Comparison of ENCODE assay signal across 23 cellular contexts in the genomic region with DNA sequence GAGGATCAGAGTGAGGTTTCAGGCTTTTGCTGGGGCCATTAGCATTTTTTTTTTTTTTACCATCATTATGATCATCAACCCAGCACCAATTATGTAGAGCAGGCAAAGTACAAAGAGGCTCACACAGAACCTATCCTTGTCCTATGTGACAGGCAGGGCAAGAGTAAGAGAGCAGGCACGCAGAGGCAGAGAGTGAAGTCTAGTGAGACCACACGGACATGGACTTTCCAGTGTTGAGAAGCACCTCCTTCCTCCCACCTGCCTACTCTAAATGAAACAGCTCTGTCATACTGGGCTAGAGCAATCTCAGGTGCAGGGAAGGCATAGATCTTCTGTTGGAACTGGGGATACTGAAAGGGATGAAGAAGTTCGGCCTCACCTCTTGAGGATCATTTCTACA.
A peak's percentile ranks its signal among the peaks of the same experiment; 100 is the strongest.
DNase-seq lines count a peak whose midpoint lies in the region; ATAC-seq and TF ChIP-seq lines count a peak whose summit lies in the region.
"Had no signal": no experiment of that assay in that cellular context is flagged by ENCODE, and none has a peak within 500 bp of the region (broad histone marks: within the 10 kb centered on the region; RNA-seq: fewer than 3 reads in every experiment).

No MANE protein-coding gene starts in this region.

- H3K27ac ChIP-seq in Karpas-422 (ENCODE audit: low read length) (no peak overlapping the region), neural cell (ENCODE audit: low read length) (peak overlapping the region; percentile 57), neural progenitor cell (no peak overlapping the region)
- H3K27ac ChIP-seq: BLaER1 had no signal

- no peak for TF ChIP-seq CTCF in brain (conservative IDR thresholded peaks at IDR 0.05)
- TF ChIP-seq CTCF in neural cell (IDR thresholded peaks at IDR 0.05; ENCODE audit: poor library complexity, severe bottlenecking) = no peak
- TF ChIP-seq CTCF in neural progenitor cell (IDR thresholded peaks at IDR 0.05) = no peak

- ATAC-seq in stimulated activated naive CD8-positive, alpha-beta T cell treated with anti-CD3 and anti-CD28 coated beads, Interleukin-15, amount 100 ng/mL, for 72 hours = peak; percentile 12
- no peak for ATAC-seq in stimulated activated naive CD8-positive, alpha-beta T cell treated with anti-CD3 and anti-CD28 coated beads, Interleukin-15, Interleukin-2, amounts not matched to agents 100 U/mL and 50 U/mL, for 24 hours

- H3K4me1 Mint-ChIP-seq in stimulated activated naive CD8-positive, alpha-beta T cell treated with anti-CD3 and anti-CD28 coated beads, Interleukin-15, amount 100 ng/mL, for 72 hours = no peaks in the 10 kb centered on the region
- H3K4me1 Mint-ChIP-seq in brain = peaks cover 79% of the 10 kb centered on the region
- H3K4me1 Mint-ChIP-seq in neural progenitor cell = peaks cover 30% of the 10 kb centered on the region
- H3K4me1 Mint-ChIP-seq: CD14-positive monocyte; CD4-positive, CD25-positive, alpha-beta regulatory T cell; CD8-positive, alpha-beta memory T cell had no signal

- no peaks in the 10 kb centered on the region for H3K36me3 Mint-ChIP-seq in brain
- H3K36me3 Mint-ChIP-seq in neural progenitor cell = no peaks in the 10 kb centered on the region
- H3K36me3 Mint-ChIP-seq: CD14-positive monocyte; CD4-positive, alpha-beta memory T cell; CD4-positive, CD25-positive, alpha-beta regulatory T cell; CD8-positive, alpha-beta memory T cell had no signal

- H3K36me3 ChIP-seq in Karpas-422 (ENCODE audit: insufficient read depth, low read length) (no peaks in the 10 kb centered on the region), neural cell (ENCODE audit: insufficient read depth, low read length) (no peaks in the 10 kb centered on the region), neural progenitor cell (no peaks in the 10 kb centered on the region)
- H3K36me3 ChIP-seq: BE2C, BLaER1 had no signal

- H3K4me3 ChIP-seq in Karpas-422 (ENCODE audit: low read length) = no peak overlapping the region
- no peak overlapping the region for H3K4me3 ChIP-seq in neural cell (ENCODE audit: low read length)
- no peak overlapping the region for H3K4me3 ChIP-seq in neural progenitor cell
- H3K4me3 ChIP-seq: BLaER1 had no signal

- no peaks in the 10 kb centered on the region for H3K27me3 ChIP-seq in Karpas-422 (ENCODE audit: low read length)
- H3K27me3 ChIP-seq in neural cell (ENCODE audit: insufficient read depth, low read depth, low read length) = no peaks in the 10 kb centered on the region
- no peaks in the 10 kb centered on the region for H3K27me3 ChIP-seq in neural progenitor cell
- H3K27me3 ChIP-seq: BLaER1 had no signal

- peaks cover 22% of the 10 kb centered on the region for H3K27me3 Mint-ChIP-seq in stimulated activated naive CD8-positive, alpha-beta T cell treated with anti-CD3 and anti-CD28 coated beads, Interleukin-15, amount 100 ng/mL, for 72 hours
- H3K27me3 Mint-ChIP-seq in brain (peaks cover 3% of the 10 kb centered on the region), neural progenitor cell (ENCODE audit: insufficient read depth, low read depth) (peaks cover 5% of the 10 kb centered on the region)

- H3K9me3 ChIP-seq in Karpas-422 (ENCODE audit: low read length) (no peaks in the 10 kb centered on the region), neural cell (ENCODE audit: low read length) (no peaks in the 10 kb centered on the region), neural progenitor cell (ENCODE audit: low read depth) (no peaks in the 10 kb centered on the region)
- H3K9me3 ChIP-seq: BE2C, BLaER1, Caco-2 had no signal

- TF ChIP-seq EP300 in neural cell (conservative IDR thresholded peaks at IDR 0.05; ENCODE audit: poor library complexity, severe bottlenecking) = no peak

- no peak overlapping the region for H3K4me3 Mint-ChIP-seq in stimulated activated naive CD8-positive, alpha-beta T cell treated with anti-CD3 and anti-CD28 coated beads, Interleukin-15, amount 100 ng/mL, for 72 hours
- H3K4me3 Mint-ChIP-seq in brain (no peak overlapping the region), neural progenitor cell (no peak overlapping the region)
- H3K4me3 Mint-ChIP-seq: CD14-positive monocyte; CD4-positive, alpha-beta memory T cell; CD4-positive, CD25-positive, alpha-beta regulatory T cell; CD8-positive, alpha-beta memory T cell had no signal

- H3K4me2 ChIP-seq in Karpas-422 (ENCODE audit: low read depth, low read length, poor library complexity, severe bottlenecking) (no peak overlapping the region), neural cell (ENCODE audit: low read length) (no peak overlapping the region), neural progenitor cell (no peak overlapping the region)
- H3K4me2 ChIP-seq: BLaER1 had no signal

- H3K9ac ChIP-seq in Karpas-422 (ENCODE audit: low read length) (no peak overlapping the region), neural cell (ENCODE audit: low read length) (no peak overlapping the region), neural progenitor cell (no peak overlapping the region)
- H3K9ac ChIP-seq: BLaER1 had no signal

- no peak for TF ChIP-seq RAD21 in neural cell (conservative IDR thresholded peaks at IDR 0.05)

- H3K9me2 ChIP-seq in Karpas-422 (replicated peaks; ENCODE audit: insufficient read depth, low read length) = no peaks in the 10 kb centered on the region
- H3K9me2 ChIP-seq in neural cell (ENCODE audit: insufficient read depth, low read length) = no peaks in the 10 kb centered on the region

- DNase-seq in stimulated activated naive CD8-positive, alpha-beta T cell treated with anti-CD3 and anti-CD28 coated beads, Interleukin-15, amount 100 ng/mL, for 72 hours = no peak
- DNase-seq in stimulated activated naive CD8-positive, alpha-beta T cell treated with anti-CD3 and anti-CD28 coated beads, Interleukin-15, Interleukin-2, amounts not matched to agents 100 U/mL and 50 U/mL, for 24 hours = no peak
- no peak for DNase-seq in Karpas-422
- DNase-seq in neural progenitor cell (ENCODE audit: low spot score) = no peak
- DNase-seq in DMS114 treated with DMSO at 0.1 percent for 48 hours (lab: John Stamatoyannopoulos, UW; ENCODE audit: unreplicated experiment) = no peak
- no peak for DNase-seq in globus pallidus (ENCODE audit: low spot score)
- DNase-seq: 8988T; ACHN; BE2C; C1 segment of cervical spinal cord; Caco-2; Calu3; CD4-positive, alpha-beta memory T cell; CD4-positive, CD25-positive, alpha-beta regulatory T cell; CD8-positive, alpha-beta memory T cell; DMS153; DMS53; DMS79 treated with DMSO at 0.1 percent for 48 hours; GF-D8 had no signal

- H3K9me3 Mint-ChIP-seq in stimulated activated naive CD8-positive, alpha-beta T cell treated with anti-CD3 and anti-CD28 coated beads, Interleukin-15, amount 100 ng/mL, for 72 hours = no peaks in the 10 kb centered on the region
- no peaks in the 10 kb centered on the region for H3K9me3 Mint-ChIP-seq in brain
- H3K9me3 Mint-ChIP-seq in neural progenitor cell = peaks cover 4% of the 10 kb centered on the region
- H3K9me3 Mint-ChIP-seq: CD14-positive monocyte; CD4-positive, alpha-beta memory T cell had no signal

- H3K4me1 ChIP-seq in Karpas-422 (ENCODE audit: low read length) (peaks cover 30% of the 10 kb centered on the region), neural progenitor cell (no peaks in the 10 kb centered on the region)
- H3K4me1 ChIP-seq: Caco-2 had no signal

- H3K79me2 ChIP-seq in Karpas-422 (ENCODE audit: low read length) = no peaks in the 10 kb centered on the region
- no peaks in the 10 kb centered on the region for H3K79me2 ChIP-seq in neural cell (replicated peaks; ENCODE audit: insufficient read depth, low read length)
- no peaks in the 10 kb centered on the region for H3K79me2 ChIP-seq in neural progenitor cell (ENCODE audit: low read depth)

- no peaks in the 10 kb centered on the region for H3F3A ChIP-seq in neural cell (ENCODE audit: insufficient read depth, low read length, poor library complexity, severe bottlenecking)
- no peaks in the 10 kb centered on the region for H3F3A ChIP-seq in neural progenitor cell (ENCODE audit: low read depth)

- H2AFZ ChIP-seq in Karpas-422 (ENCODE audit: low read length) (peak overlapping the region; percentile 34; the same call in 1 of the 2 replicates), neural cell (ENCODE audit: low read depth, low read length) (no peak overlapping the region), neural progenitor cell (replicated peaks) (no peak overlapping the region)

- no peak overlapping the region for H3K27ac Mint-ChIP-seq in stimulated activated naive CD8-positive, alpha-beta T cell treated with anti-CD3 and anti-CD28 coated beads, Interleukin-15, amount 100 ng/mL, for 72 hours
- H3K27ac Mint-ChIP-seq in brain = peak overlapping the region; percentile 19 to 87 (median 74)
- no peak overlapping the region for H3K27ac Mint-ChIP-seq in neural progenitor cell
- H3K27ac Mint-ChIP-seq: CD4-positive, alpha-beta memory T cell; CD4-positive, CD25-positive, alpha-beta regulatory T cell had no signal

- H4K20me1 ChIP-seq in Karpas-422 (ENCODE audit: insufficient read depth, low read depth, low read length) = no peaks in the 10 kb centered on the region
- H4K20me1 ChIP-seq in neural cell (ENCODE audit: insufficient read depth) = no peaks in the 10 kb centered on the region
- H4K20me1 ChIP-seq in neural progenitor cell (ENCODE audit: low read depth) = no peaks in the 10 kb centered on the region
- H4K20me1 ChIP-seq: BLaER1 had no signal

TF ChIP-seq in neural cell, 6 proteins besides CTCF, POLR2A, EP300 and RAD21 (continues in another document):
- TF ChIP-seq POLR2AphosphoS5 (IDR thresholded peaks at IDR 0.05) = no peak
- TF ChIP-seq, protein P1, sequence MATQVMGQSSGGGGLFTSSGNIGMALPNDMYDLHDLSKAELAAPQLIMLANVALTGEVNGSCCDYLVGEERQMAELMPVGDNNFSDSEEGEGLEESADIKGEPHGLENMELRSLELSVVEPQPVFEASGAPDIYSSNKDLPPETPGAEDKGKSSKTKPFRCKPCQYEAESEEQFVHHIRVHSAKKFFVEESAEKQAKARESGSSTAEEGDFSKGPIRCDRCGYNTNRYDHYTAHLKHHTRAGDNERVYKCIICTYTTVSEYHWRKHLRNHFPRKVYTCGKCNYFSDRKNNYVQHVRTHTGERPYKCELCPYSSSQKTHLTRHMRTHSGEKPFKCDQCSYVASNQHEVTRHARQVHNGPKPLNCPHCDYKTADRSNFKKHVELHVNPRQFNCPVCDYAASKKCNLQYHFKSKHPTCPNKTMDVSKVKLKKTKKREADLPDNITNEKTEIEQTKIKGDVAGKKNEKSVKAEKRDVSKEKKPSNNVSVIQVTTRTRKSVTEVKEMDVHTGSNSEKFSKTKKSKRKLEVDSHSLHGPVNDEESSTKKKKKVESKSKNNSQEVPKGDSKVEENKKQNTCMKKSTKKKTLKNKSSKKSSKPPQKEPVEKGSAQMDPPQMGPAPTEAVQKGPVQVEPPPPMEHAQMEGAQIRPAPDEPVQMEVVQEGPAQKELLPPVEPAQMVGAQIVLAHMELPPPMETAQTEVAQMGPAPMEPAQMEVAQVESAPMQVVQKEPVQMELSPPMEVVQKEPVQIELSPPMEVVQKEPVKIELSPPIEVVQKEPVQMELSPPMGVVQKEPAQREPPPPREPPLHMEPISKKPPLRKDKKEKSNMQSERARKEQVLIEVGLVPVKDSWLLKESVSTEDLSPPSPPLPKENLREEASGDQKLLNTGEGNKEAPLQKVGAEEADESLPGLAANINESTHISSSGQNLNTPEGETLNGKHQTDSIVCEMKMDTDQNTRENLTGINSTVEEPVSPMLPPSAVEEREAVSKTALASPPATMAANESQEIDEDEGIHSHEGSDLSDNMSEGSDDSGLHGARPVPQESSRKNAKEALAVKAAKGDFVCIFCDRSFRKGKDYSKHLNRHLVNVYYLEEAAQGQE (IDR thresholded peaks at IDR 0.05; ENCODE audit: borderline replicate concordance) = no peak

Comparison
In these comparisons a context has a peak if more than half of its experiments do, and no peak if none do; other contexts are left out.
1. H3K27ac Mint-ChIP-seq: peak in brain (5 of 5); none in stimulated activated naive CD8-positive, alpha-beta T cell treated with anti-CD3 and anti-CD28 coated beads, Interleukin-15, amount 100 ng/mL, for 72 hours (0 of 2) and neural progenitor cell (single experiment).